In the genomic region with DNA sequence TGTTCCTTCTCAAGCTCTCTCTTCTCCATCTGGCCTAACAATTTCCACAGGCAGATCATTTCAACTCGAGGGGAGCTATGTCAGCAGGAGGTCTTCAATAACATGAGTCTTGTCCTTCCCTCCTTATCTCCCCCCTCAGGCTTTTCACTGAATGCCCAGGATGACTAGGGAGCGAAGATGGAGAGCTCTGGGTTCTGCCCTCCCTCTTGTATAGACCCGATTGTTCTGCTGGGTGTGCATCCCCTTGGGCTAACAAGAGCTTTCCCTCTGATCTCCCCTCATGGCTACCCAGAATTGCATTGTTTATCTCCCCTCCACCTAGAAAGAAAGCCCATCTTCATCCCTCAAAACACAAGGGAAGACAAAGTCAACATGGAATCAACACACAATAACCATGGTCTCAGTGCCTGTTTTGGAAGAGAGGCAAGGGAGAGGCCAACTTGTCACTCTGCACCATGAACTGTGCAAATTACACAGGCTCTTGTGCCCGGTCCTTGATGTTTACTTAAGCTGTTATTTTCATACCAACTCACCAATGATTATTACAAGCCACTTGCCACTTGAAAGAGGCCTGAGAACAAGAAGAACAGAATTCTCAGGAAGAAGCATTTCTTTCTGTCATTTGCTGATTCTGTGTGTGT, we compare ENCODE assay signal across 1 cellular context.
TF ChIP-seq lines count a peak whose summit lies in the region.

No MANE protein-coding gene starts in this region.

TF ChIP-seq in H1, 55 proteins besides CTCF, POLR2A, EP300 and RAD21:
- TF ChIP-seq, protein P1, sequence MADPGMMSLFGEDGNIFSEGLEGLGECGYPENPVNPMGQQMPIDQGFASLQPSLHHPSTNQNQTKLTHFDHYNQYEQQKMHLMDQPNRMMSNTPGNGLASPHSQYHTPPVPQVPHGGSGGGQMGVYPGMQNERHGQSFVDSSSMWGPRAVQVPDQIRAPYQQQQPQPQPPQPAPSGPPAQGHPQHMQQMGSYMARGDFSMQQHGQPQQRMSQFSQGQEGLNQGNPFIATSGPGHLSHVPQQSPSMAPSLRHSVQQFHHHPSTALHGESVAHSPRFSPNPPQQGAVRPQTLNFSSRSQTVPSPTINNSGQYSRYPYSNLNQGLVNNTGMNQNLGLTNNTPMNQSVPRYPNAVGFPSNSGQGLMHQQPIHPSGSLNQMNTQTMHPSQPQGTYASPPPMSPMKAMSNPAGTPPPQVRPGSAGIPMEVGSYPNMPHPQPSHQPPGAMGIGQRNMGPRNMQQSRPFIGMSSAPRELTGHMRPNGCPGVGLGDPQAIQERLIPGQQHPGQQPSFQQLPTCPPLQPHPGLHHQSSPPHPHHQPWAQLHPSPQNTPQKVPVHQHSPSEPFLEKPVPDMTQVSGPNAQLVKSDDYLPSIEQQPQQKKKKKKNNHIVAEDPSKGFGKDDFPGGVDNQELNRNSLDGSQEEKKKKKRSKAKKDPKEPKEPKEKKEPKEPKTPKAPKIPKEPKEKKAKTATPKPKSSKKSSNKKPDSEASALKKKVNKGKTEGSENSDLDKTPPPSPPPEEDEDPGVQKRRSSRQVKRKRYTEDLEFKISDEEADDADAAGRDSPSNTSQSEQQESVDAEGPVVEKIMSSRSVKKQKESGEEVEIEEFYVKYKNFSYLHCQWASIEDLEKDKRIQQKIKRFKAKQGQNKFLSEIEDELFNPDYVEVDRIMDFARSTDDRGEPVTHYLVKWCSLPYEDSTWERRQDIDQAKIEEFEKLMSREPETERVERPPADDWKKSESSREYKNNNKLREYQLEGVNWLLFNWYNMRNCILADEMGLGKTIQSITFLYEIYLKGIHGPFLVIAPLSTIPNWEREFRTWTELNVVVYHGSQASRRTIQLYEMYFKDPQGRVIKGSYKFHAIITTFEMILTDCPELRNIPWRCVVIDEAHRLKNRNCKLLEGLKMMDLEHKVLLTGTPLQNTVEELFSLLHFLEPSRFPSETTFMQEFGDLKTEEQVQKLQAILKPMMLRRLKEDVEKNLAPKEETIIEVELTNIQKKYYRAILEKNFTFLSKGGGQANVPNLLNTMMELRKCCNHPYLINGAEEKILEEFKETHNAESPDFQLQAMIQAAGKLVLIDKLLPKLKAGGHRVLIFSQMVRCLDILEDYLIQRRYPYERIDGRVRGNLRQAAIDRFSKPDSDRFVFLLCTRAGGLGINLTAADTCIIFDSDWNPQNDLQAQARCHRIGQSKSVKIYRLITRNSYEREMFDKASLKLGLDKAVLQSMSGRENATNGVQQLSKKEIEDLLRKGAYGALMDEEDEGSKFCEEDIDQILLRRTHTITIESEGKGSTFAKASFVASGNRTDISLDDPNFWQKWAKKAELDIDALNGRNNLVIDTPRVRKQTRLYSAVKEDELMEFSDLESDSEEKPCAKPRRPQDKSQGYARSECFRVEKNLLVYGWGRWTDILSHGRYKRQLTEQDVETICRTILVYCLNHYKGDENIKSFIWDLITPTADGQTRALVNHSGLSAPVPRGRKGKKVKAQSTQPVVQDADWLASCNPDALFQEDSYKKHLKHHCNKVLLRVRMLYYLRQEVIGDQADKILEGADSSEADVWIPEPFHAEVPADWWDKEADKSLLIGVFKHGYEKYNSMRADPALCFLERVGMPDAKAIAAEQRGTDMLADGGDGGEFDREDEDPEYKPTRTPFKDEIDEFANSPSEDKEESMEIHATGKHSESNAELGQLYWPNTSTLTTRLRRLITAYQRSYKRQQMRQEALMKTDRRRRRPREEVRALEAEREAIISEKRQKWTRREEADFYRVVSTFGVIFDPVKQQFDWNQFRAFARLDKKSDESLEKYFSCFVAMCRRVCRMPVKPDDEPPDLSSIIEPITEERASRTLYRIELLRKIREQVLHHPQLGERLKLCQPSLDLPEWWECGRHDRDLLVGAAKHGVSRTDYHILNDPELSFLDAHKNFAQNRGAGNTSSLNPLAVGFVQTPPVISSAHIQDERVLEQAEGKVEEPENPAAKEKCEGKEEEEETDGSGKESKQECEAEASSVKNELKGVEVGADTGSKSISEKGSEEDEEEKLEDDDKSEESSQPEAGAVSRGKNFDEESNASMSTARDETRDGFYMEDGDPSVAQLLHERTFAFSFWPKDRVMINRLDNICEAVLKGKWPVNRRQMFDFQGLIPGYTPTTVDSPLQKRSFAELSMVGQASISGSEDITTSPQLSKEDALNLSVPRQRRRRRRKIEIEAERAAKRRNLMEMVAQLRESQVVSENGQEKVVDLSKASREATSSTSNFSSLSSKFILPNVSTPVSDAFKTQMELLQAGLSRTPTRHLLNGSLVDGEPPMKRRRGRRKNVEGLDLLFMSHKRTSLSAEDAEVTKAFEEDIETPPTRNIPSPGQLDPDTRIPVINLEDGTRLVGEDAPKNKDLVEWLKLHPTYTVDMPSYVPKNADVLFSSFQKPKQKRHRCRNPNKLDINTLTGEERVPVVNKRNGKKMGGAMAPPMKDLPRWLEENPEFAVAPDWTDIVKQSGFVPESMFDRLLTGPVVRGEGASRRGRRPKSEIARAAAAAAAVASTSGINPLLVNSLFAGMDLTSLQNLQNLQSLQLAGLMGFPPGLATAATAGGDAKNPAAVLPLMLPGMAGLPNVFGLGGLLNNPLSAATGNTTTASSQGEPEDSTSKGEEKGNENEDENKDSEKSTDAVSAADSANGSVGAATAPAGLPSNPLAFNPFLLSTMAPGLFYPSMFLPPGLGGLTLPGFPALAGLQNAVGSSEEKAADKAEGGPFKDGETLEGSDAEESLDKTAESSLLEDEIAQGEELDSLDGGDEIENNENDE (IDR thresholded peaks at IDR 0.05; ENCODE audit: insufficient replicate concordance, low read length): no peak
- no peak for TF ChIP-seq SAP30 (IDR thresholded peaks at IDR 0.05; ENCODE audit: insufficient read depth, insufficient replicate concordance, low read length)
- TF ChIP-seq TEAD4 (IDR thresholded peaks at IDR 0.05; ENCODE audit: low read depth, low read length): no peak
- TF ChIP-seq POU5F1 (IDR thresholded peaks at IDR 0.05; ENCODE audit: low read depth, low read length): no peak
- TF ChIP-seq BCL11A (IDR thresholded peaks at IDR 0.05; ENCODE audit: low read depth in 2 of 2, low read length in 2 of 2): no peak
- TF ChIP-seq FOSL1 (IDR thresholded peaks at IDR 0.05; ENCODE audit: insufficient read depth, low read depth, low read length): no peak
- no peak for TF ChIP-seq PHF8 (conservative IDR thresholded peaks at IDR 0.05; ENCODE audit: low read depth, low read length)
- no peak for TF ChIP-seq SIN3A (conservative IDR thresholded peaks at IDR 0.05 in 1 of 2, IDR thresholded peaks at IDR 0.05 in 1 of 2; ENCODE audit: low read depth in 1 of 2, low read length in 2 of 2)
